In the genomic region with DNA sequence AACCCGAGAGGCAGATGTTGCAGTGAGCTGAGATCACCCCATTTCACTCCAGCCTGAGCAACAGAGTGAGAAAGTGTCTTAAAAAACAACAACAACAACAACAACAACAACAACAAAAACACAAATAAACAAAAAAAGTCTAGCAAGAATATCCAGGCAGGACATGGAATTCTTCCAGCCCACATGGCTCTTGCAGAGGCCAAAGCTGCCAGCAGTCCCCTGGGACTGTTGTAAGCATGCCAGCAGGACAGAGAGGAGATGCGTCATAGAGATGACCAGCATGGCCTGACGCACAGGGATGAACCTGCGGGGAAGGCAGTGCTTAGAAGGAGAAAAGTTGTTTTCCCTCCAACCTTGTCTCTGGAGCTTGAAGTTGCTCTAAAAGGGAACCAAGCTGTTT, we compare ENCODE assay signal across 7 cellular contexts.
DNase-seq lines count a peak whose midpoint lies in the region; ATAC-seq and TF ChIP-seq lines count a peak whose summit lies in the region.

No MANE protein-coding gene starts in this region.

- no peaks in the 10 kb centered on the region for H3K36me3 ChIP-seq in MG63
- H3K36me3 ChIP-seq in tibial artery, result no peaks in the 10 kb centered on the region

- intact Hi-C loops in tibial artery (cut with DNase I; ENCODE audit: low total_unique reads), result no loop called here

- TF ChIP-seq CTCF in tibial artery (IDR thresholded peaks at IDR 0.05) (no peak), endothelial cell (IDR thresholded peaks at IDR 0.05; ENCODE audit: unreplicated experiment) (no peak)

- H3K27me3 ChIP-seq in MG63 (no peaks in the 10 kb centered on the region), tibial artery (no peaks in the 10 kb centered on the region)

- H3K4me1 ChIP-seq in tibial artery, result peaks cover 0 to 25% (median 21%) of the 10 kb centered on the region in 4 donors

- H3K4me3 Mint-ChIP-seq in endothelial cell (ENCODE audit: unreplicated experiment), result no peak overlapping the region

- H3K27ac Mint-ChIP-seq in endothelial cell (ENCODE audit: unreplicated experiment), result no peak overlapping the region

- H3K9me3 ChIP-seq in MG63, result no peaks in the 10 kb centered on the region
- no peaks in the 10 kb centered on the region for H3K9me3 ChIP-seq in tibial artery

- H3K27me3 Mint-ChIP-seq in endothelial cell (ENCODE audit: unreplicated experiment), result no peaks in the 10 kb centered on the region

- H3K36me3 Mint-ChIP-seq in endothelial cell (ENCODE audit: low read depth, unreplicated experiment), result no peaks in the 10 kb centered on the region

- H3K27ac ChIP-seq in tibial artery, result peak overlapping the region in 1 of 2 donors; percentile 45

- DNase-seq in MG63 (peak; percentile 36), dermis blood vessel endothelial cell (peak; percentile 74), lung microvascular endothelial cell (ENCODE audit: low read depth in 2 of 2) (peak; percentile 63 to 80), tibial artery (peak; percentile 70 to 87), retina (no peak), endothelial cell (ENCODE audit: low spot score) (no peak)

- H3K4me3 ChIP-seq in MG63, result no peak overlapping the region
- H3K4me3 ChIP-seq in tibial artery, result no peak overlapping the region

- H3K9me3 Mint-ChIP-seq in endothelial cell (ENCODE audit: unreplicated experiment), result no peaks in the 10 kb centered on the region

- H3K4me1 Mint-ChIP-seq in endothelial cell (ENCODE audit: unreplicated experiment), result peaks cover 8% of the 10 kb centered on the region

- no peak for ATAC-seq in HG02759 (IDR thresholded peaks at IDR 0.05; ENCODE audit: unreplicated experiment)

Comparison
In these comparisons a context has a peak if more than half of its experiments do, and no peak if none do; other contexts are left out.
1. DNase-seq: peak in MG63 (single experiment), dermis blood vessel endothelial cell (single experiment), lung microvascular endothelial cell (2 of 2) and tibial artery (2 of 2); none in retina (single experiment) and endothelial cell (single experiment).